ENCODE assay signal across 13 cellular contexts in the genomic region with DNA sequence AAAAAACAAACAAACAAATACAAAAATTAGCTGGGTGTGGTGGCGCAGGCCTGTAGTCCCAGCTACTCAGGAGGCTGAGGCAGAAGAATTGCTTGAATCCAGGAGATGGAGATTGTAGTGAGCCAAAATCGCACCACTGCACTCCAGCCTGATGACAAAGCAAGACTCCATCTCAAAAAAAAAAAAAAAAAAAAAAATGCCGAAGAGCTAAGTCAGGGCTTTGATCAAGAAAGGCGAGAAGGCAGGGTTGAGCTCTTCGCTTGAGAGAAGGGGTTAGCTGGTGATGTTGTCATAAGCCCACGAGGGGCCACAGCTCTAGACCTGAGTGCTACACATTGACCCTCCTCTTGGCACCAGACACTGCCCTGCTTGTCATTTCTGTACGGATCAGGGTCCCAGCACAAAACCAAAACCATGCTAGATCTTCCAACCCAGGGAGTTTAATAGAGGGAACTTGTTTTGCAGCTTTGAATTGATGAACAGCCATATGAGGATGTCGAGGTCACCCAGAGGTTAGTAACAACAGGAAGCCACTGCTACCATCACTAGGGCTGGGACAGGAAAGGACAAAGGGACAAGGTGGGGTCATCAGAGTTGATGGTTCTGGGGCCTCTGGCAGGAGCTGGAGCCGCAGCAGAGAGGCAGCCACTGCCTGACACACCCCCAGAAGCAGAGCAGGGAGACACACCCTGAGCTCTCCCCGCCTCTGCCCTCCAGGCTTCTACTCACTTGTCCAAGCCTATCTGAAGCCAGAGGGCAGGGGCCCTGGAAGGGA.
DNase-seq lines count a peak whose midpoint lies in the region; ATAC-seq and TF ChIP-seq lines count a peak whose summit lies in the region.
"Had no signal": no experiment of that assay in that cellular context is flagged by ENCODE, and none has a peak within 500 bp of the region (broad histone marks: within the 10 kb centered on the region; RNA-seq: fewer than 3 reads in every experiment).

No MANE protein-coding gene starts in this region.

- no peak for DNase-seq in activated naive CD4-positive, alpha-beta T cell treated with anti-CD3 and anti-CD28 coated beads, Interleukin-2, amount 10 ng/mL, durations not matched to agents 7 days and 5 days
- DNase-seq in activated naive CD4-positive, alpha-beta T cell treated with Interleukin-2 at 50 U/mL for 16 hours: no peak
- DNase-seq in type B pancreatic cell (ENCODE audit: extremely low spot score, unreplicated experiment) (no peak), NCI-H226 (no peak), prostate gland (ENCODE audit: low spot score) (no peak), NCI-H128 (lab: John Stamatoyannopoulos, UW; ENCODE audit: unreplicated experiment) (no peak)
- DNase-seq: activated T-cell treated with anti-CD3 and anti-CD28 coated beads, Interleukin-2, amount 50 U/mL, for 24 hours; foreskin melanocyte; NCI-H82 had no signal

- H3K9ac ChIP-seq in OCI-LY1 (ENCODE audit: low read length): no peak overlapping the region
- H3K9ac ChIP-seq: KMS-11 had no signal

- H2AFZ ChIP-seq in OCI-LY1 (ENCODE audit: low read length): no peak overlapping the region

- 66% methylated on average over 10 of the region's 10 CpGs for WGBS in prostate gland

- H3K4me1 Mint-ChIP-seq in activated naive CD4-positive, alpha-beta T cell treated with anti-CD3 and anti-CD28 coated beads, Interleukin-2, amount 10 ng/mL, durations not matched to agents 7 days and 5 days: peaks cover 44% of the 10 kb centered on the region
- H3K4me1 Mint-ChIP-seq in type B pancreatic cell (ENCODE audit: unreplicated experiment): peaks cover 20% of the 10 kb centered on the region

- H3K36me3 ChIP-seq in OCI-LY1 (ENCODE audit: insufficient read depth, low read length): no peaks in the 10 kb centered on the region
- H3K36me3 ChIP-seq in prostate gland: no peaks in the 10 kb centered on the region

- H3K27ac Mint-ChIP-seq in activated naive CD4-positive, alpha-beta T cell treated with anti-CD3 and anti-CD28 coated beads, Interleukin-2, amount 10 ng/mL, durations not matched to agents 7 days and 5 days: peak overlapping the region; percentile 50
- peak overlapping the region; percentile 62 for H3K27ac Mint-ChIP-seq in type B pancreatic cell
- H3K27ac Mint-ChIP-seq: activated T-cell treated with anti-CD3 and anti-CD28 coated beads, Interleukin-2, amount 50 U/mL, for 24 hours had no signal

- no peak for TF ChIP-seq CTCF in OCI-LY1 (IDR thresholded peaks at IDR 0.05; ENCODE audit: low read length)
- no peak for TF ChIP-seq CTCF in type B pancreatic cell (conservative IDR thresholded peaks at IDR 0.05)
- TF ChIP-seq CTCF in prostate gland (IDR thresholded peaks at IDR 0.05): no peak

- peaks cover 38% of the 10 kb centered on the region for H3K27me3 Mint-ChIP-seq in activated naive CD4-positive, alpha-beta T cell treated with anti-CD3 and anti-CD28 coated beads, Interleukin-2, amount 10 ng/mL, durations not matched to agents 7 days and 5 days
- no peaks in the 10 kb centered on the region for H3K27me3 Mint-ChIP-seq in type B pancreatic cell
- H3K27me3 Mint-ChIP-seq: activated T-cell treated with anti-CD3 and anti-CD28 coated beads, Interleukin-2, amount 50 U/mL, for 24 hours had no signal

- peak; percentile 71 for ATAC-seq in esophagus mucosa

- no peaks in the 10 kb centered on the region for H3K79me2 ChIP-seq in OCI-LY1 (ENCODE audit: insufficient read depth, low read length)

- peaks cover 41% of the 10 kb centered on the region for H3K4me1 ChIP-seq in OCI-LY1 (ENCODE audit: insufficient read depth, low read length, severe bottlenecking)
- H3K4me1 ChIP-seq in prostate gland (replicated peaks): no peaks in the 10 kb centered on the region

- no peak overlapping the region for H3K4me3 Mint-ChIP-seq in activated naive CD4-positive, alpha-beta T cell treated with anti-CD3 and anti-CD28 coated beads, Interleukin-2, amount 10 ng/mL, durations not matched to agents 7 days and 5 days
- peak overlapping the region; percentile 15 for H3K4me3 Mint-ChIP-seq in type B pancreatic cell
- H3K4me3 Mint-ChIP-seq: activated T-cell treated with anti-CD3 and anti-CD28 coated beads, Interleukin-2, amount 50 U/mL, for 24 hours had no signal

- TF ChIP-seq POLR2A in prostate gland (IDR thresholded peaks at IDR 0.05): no peak

- H3K9me3 ChIP-seq in OCI-LY1 (ENCODE audit: low read length) (no peaks in the 10 kb centered on the region), prostate gland (no peaks in the 10 kb centered on the region)

- no peak overlapping the region for H3K4me2 ChIP-seq in OCI-LY1 (ENCODE audit: low read length)
- H3K4me2 ChIP-seq: KMS-11 had no signal

- H3K27me3 ChIP-seq in OCI-LY1 (ENCODE audit: insufficient read depth, low read length) (no peaks in the 10 kb centered on the region; the same call in 1 of the 2 replicates), prostate gland (replicated peaks; ENCODE audit: insufficient read depth) (no peaks in the 10 kb centered on the region)

- no peaks in the 10 kb centered on the region for H3K36me3 Mint-ChIP-seq in activated naive CD4-positive, alpha-beta T cell treated with anti-CD3 and anti-CD28 coated beads, Interleukin-2, amount 10 ng/mL, durations not matched to agents 7 days and 5 days
- no peaks in the 10 kb centered on the region for H3K36me3 Mint-ChIP-seq in type B pancreatic cell

- no peaks in the 10 kb centered on the region for H3K9me3 Mint-ChIP-seq in activated naive CD4-positive, alpha-beta T cell treated with anti-CD3 and anti-CD28 coated beads, Interleukin-2, amount 10 ng/mL, durations not matched to agents 7 days and 5 days
- peaks cover 4% of the 10 kb centered on the region for H3K9me3 Mint-ChIP-seq in type B pancreatic cell
- H3K9me3 Mint-ChIP-seq: activated T-cell treated with anti-CD3 and anti-CD28 coated beads, Interleukin-2, amount 50 U/mL, for 24 hours had no signal

- H3K27ac ChIP-seq in OCI-LY1 (ENCODE audit: low read depth, low read length, poor library complexity, severe bottlenecking) (peak overlapping the region; percentile 25), prostate gland (no peak overlapping the region)
- H3K27ac ChIP-seq: KMS-11 had no signal

- H4K20me1 ChIP-seq in OCI-LY1 (ENCODE audit: insufficient read depth, low read length): no peaks in the 10 kb centered on the region

- no peaks in the 10 kb centered on the region for H3K9me2 ChIP-seq in OCI-LY1 (ENCODE audit: low read depth, low read length)

- intact Hi-C loops in prostate gland (cut with DNase I): no loop called here

- no peaks in the 10 kb centered on the region for H3F3A ChIP-seq in OCI-LY1 (ENCODE audit: insufficient read depth, low read length)

- no peak overlapping the region for H3K4me3 ChIP-seq in OCI-LY1 (ENCODE audit: low read depth, low read length, poor library complexity, severe bottlenecking)
- H3K4me3 ChIP-seq in prostate gland: no peak overlapping the region
- H3K4me3 ChIP-seq: lung had no signal

- CTCF ChIA-PET in activated naive CD4-positive, alpha-beta T cell treated with anti-CD3 and anti-CD28 coated beads, Interleukin-2, amount 10 ng/mL, durations not matched to agents 7 days and 5 days (lab: Charles Lee): interaction anchor here (0.6 to 1.4 kb wide), 2 partner anchors 11 to 14 kb away, joined by 3 to 4 read pairs; no protein-coding TSS in a partner anchor
